Comparison of ENCODE assay signal across 22 cellular contexts in genomic region chr15:88036154-88036839, GRCh38.
DNase-seq lines count a peak whose midpoint lies in the region; ATAC-seq and TF ChIP-seq lines count a peak whose summit lies in the region.
"Had no signal": no experiment of that assay in that cellular context is flagged by ENCODE, and none has a peak within 500 bp of the region (broad histone marks: within the 10 kb centered on the region; RNA-seq: fewer than 3 reads in every experiment).

No MANE protein-coding gene starts in this region.

- no peak for ATAC-seq in activated CD8-positive, alpha-beta memory T cell treated with anti-CD3 and anti-CD28 coated beads, Interleukin-2, amount 10 ng/mL, durations not matched to agents 7 days and 5 days
- ATAC-seq: esophagus mucosa had no signal

- H3K4me1 ChIP-seq in H9 (ENCODE audit: insufficient read depth, low read length) (peaks cover 11% of the 10 kb centered on the region; the same call in 1 of the 2 replicates), NT2/D1 (ENCODE audit: insufficient read depth, insufficient read length) (peaks cover 5% of the 10 kb centered on the region), endodermal cell (ENCODE audit: control insufficient read depth, insufficient read depth, low read length) (no peaks in the 10 kb centered on the region), trophoblast cell (ENCODE audit: control insufficient read depth in 1 of 2, insufficient read depth in 2 of 2, low read length in 2 of 2) (no peaks in the 10 kb centered on the region)
- H3K4me1 ChIP-seq: stomach had no signal

- H2AFZ ChIP-seq in H9 (ENCODE audit: low read length) (no peak overlapping the region), trophoblast cell (ENCODE audit: insufficient read depth, low read length, poor library complexity) (no peak overlapping the region)

- CTCF ChIA-PET in activated CD8-positive, alpha-beta memory T cell treated with anti-CD3 and anti-CD28 coated beads, Interleukin-2, amount 10 ng/mL, durations not matched to agents 7 days and 5 days (lab: Charles Lee), result no interaction called here

- H4K8ac ChIP-seq in H9 (replicated peaks; ENCODE audit: insufficient read length, low read depth, low read length) (no peak overlapping the region), trophoblast cell (ENCODE audit: low read depth, low read length) (no peak overlapping the region)

- H3K14ac ChIP-seq in H9 (ENCODE audit: insufficient read depth, low read length) (no peak overlapping the region), trophoblast cell (ENCODE audit: low read length) (no peak overlapping the region)

- H3K9ac ChIP-seq in H9 (ENCODE audit: extremely low read depth, insufficient read length, low read length), result no peak overlapping the region
- no peak overlapping the region for H3K9ac ChIP-seq in NT2/D1 (ENCODE audit: insufficient read length, low read depth)
- H3K9ac ChIP-seq in endodermal cell (ENCODE audit: extremely low read depth, low read length, poor library complexity, severe bottlenecking), result no peak overlapping the region
- H3K9ac ChIP-seq in trophoblast cell (ENCODE audit: low read length), result no peak overlapping the region

- no peaks in the 10 kb centered on the region for H3K9me3 ChIP-seq in H9 (ENCODE audit: control insufficient read depth, low read depth, low read length)
- no peaks in the 10 kb centered on the region for H3K9me3 ChIP-seq in NT2/D1 (ENCODE audit: insufficient read depth, low read length)
- H3K9me3 ChIP-seq in endodermal cell (ENCODE audit: control insufficient read depth, low read length), result no peaks in the 10 kb centered on the region
- peaks cover 3% of the 10 kb centered on the region for H3K9me3 ChIP-seq in trophoblast cell (ENCODE audit: insufficient read depth, low read depth, low read length)
- H3K9me3 ChIP-seq: stomach had no signal

- H4K91ac ChIP-seq in H9 (ENCODE audit: insufficient read length, low read depth, low read length) (no peak overlapping the region), trophoblast cell (ENCODE audit: low read depth, low read length) (no peak overlapping the region)

- H3K27ac Mint-ChIP-seq in H9 (peak overlapping the region; percentile 29 to 93 (median 89)), endodermal cell (peak overlapping the region; percentile 28)
- H3K27ac Mint-ChIP-seq in activated CD8-positive, alpha-beta memory T cell treated with anti-CD3 and anti-CD28 coated beads, Interleukin-2, amount 10 ng/mL, durations not matched to agents 7 days and 5 days, result no peak overlapping the region
- H3K27ac Mint-ChIP-seq: activated B cell treated with CpG ODN at 0.5 μM for 24 hours had no signal

- H2BK20ac ChIP-seq in H9 (ENCODE audit: low read depth, low read length, poor library complexity, severe bottlenecking), result no peak overlapping the region

- no peak overlapping the region for H3K4me3 ChIP-seq in NT2/D1 (ENCODE audit: insufficient read length, low read depth)
- H3K4me3 ChIP-seq in endodermal cell (ENCODE audit: low read length), result no peak overlapping the region
- H3K4me3 ChIP-seq in trophoblast cell (ENCODE audit: low read depth, low read length), result no peak overlapping the region
- H3K4me3 ChIP-seq: cardiac muscle cell, stomach had no signal

- H2BK5ac ChIP-seq in H9 (ENCODE audit: insufficient read length, low read length), result no peak overlapping the region
- no peak overlapping the region for H2BK5ac ChIP-seq in trophoblast cell (ENCODE audit: low read depth, low read length, poor library complexity)

- H4K5ac ChIP-seq in H9 (ENCODE audit: insufficient read length, low read depth, low read length), result no peak overlapping the region

- H3K36me3 ChIP-seq in NT2/D1 (ENCODE audit: insufficient read depth, insufficient read length, low read length) (no peaks in the 10 kb centered on the region), endodermal cell (ENCODE audit: control insufficient read depth, insufficient read depth, low read length) (no peaks in the 10 kb centered on the region), trophoblast cell (ENCODE audit: control insufficient read depth in 1 of 2, insufficient read depth in 2 of 2, low read length in 2 of 2) (no peaks in the 10 kb centered on the region)
- H3K36me3 ChIP-seq: cardiac muscle cell, stomach had no signal

- no peak overlapping the region for H4K12ac ChIP-seq in trophoblast cell (ENCODE audit: low read depth, low read length)

- H3K4ac ChIP-seq in H9 (ENCODE audit: low read depth, low read length) (no peak overlapping the region), trophoblast cell (ENCODE audit: low read depth, low read length) (no peak overlapping the region)

- H2AK5ac ChIP-seq in H9 (ENCODE audit: insufficient read length, low read length) (no peak overlapping the region), trophoblast cell (ENCODE audit: low read length) (no peak overlapping the region)

- H3K18ac ChIP-seq in H9 (ENCODE audit: insufficient read length, low read depth, low read length), result no peak overlapping the region
- no peak overlapping the region for H3K18ac ChIP-seq in trophoblast cell (ENCODE audit: low read length)

- H2BK15ac ChIP-seq in H9 (ENCODE audit: low read depth, low read length), result no peak overlapping the region

- WGBS in H9 (ENCODE audit: extremely low coverage, insufficient read length, low lambda C conversion rate), result no CpG with 5 or more reads among the region's 9 CpGs
- WGBS in endodermal cell (ENCODE audit: insufficient coverage in 1 of 2, insufficient read length in 1 of 2), 2 experiments, result 47 to 75% methylated on average over 2 to 9 of the region's 9 CpGs
- WGBS in trophoblast cell (ENCODE audit: extremely low coverage, insufficient coverage, insufficient read length), result no CpG with 5 or more reads among the region's 9 CpGs

- H2BK120ac ChIP-seq in H9 (ENCODE audit: low read depth, low read length, poor library complexity, severe bottlenecking) (no peak overlapping the region), trophoblast cell (ENCODE audit: insufficient read depth, low read length, poor library complexity) (no peak overlapping the region)

- H3K27me3 ChIP-seq in H9 (ENCODE audit: insufficient read depth, low read length) (no peaks in the 10 kb centered on the region), NT2/D1 (ENCODE audit: insufficient read depth, insufficient read length) (no peaks in the 10 kb centered on the region), endodermal cell (ENCODE audit: control insufficient read depth, insufficient read depth, low read length, poor library complexity, severe bottlenecking) (peaks cover 12% of the 10 kb centered on the region), trophoblast cell (ENCODE audit: insufficient read depth, low read length) (no peaks in the 10 kb centered on the region)
- H3K27me3 ChIP-seq: cardiac muscle cell, dorsolateral prefrontal cortex had no signal

- H3K23ac ChIP-seq in H9 (ENCODE audit: insufficient read length, low read depth, low read length) (no peak overlapping the region), trophoblast cell (ENCODE audit: low read length) (no peak overlapping the region)

- H3K9me3 Mint-ChIP-seq in H9, result no peaks in the 10 kb centered on the region; a peak in 1 of 5 replicates
- H3K9me3 Mint-ChIP-seq in endodermal cell, result no peaks in the 10 kb centered on the region
- no peaks in the 10 kb centered on the region for H3K9me3 Mint-ChIP-seq in activated CD8-positive, alpha-beta memory T cell treated with anti-CD3 and anti-CD28 coated beads, Interleukin-2, amount 10 ng/mL, durations not matched to agents 7 days and 5 days (ENCODE audit: low read depth)
- H3K9me3 Mint-ChIP-seq: activated B cell treated with CpG ODN at 0.5 μM for 24 hours, neural crest cell had no signal

- H3K4me3 Mint-ChIP-seq in H9, result peak overlapping the region; percentile 19 to 32
- no peak overlapping the region for H3K4me3 Mint-ChIP-seq in endodermal cell
- H3K4me3 Mint-ChIP-seq in activated CD8-positive, alpha-beta memory T cell treated with anti-CD3 and anti-CD28 coated beads, Interleukin-2, amount 10 ng/mL, durations not matched to agents 7 days and 5 days, result no peak overlapping the region
- H3K4me3 Mint-ChIP-seq: activated B cell treated with CpG ODN at 0.5 μM for 24 hours, neural crest cell had no signal

- H3K27me3 Mint-ChIP-seq in H9 (ENCODE audit: low read depth) (peaks cover 11% of the 10 kb centered on the region), endodermal cell (ENCODE audit: insufficient read depth) (peaks cover 18% of the 10 kb centered on the region)
- peaks cover 10% of the 10 kb centered on the region for H3K27me3 Mint-ChIP-seq in activated CD8-positive, alpha-beta memory T cell treated with anti-CD3 and anti-CD28 coated beads, Interleukin-2, amount 10 ng/mL, durations not matched to agents 7 days and 5 days

- no peak overlapping the region for H3K56ac ChIP-seq in H9 (ENCODE audit: insufficient read length, low read depth, low read length)

- H3K79me1 ChIP-seq in H9 (ENCODE audit: insufficient read depth, low read depth, low read length, poor library complexity, severe bottlenecking), result no peaks in the 10 kb centered on the region
- H3K79me1 ChIP-seq in trophoblast cell (ENCODE audit: low read length), result no peaks in the 10 kb centered on the region

- H3K4me1 Mint-ChIP-seq in H9, result peaks cover 44 to 46% of the 10 kb centered on the region in 2 experiments
- H3K4me1 Mint-ChIP-seq in endodermal cell, result peaks cover 22% of the 10 kb centered on the region
- peaks cover 3% of the 10 kb centered on the region for H3K4me1 Mint-ChIP-seq in activated CD8-positive, alpha-beta memory T cell treated with anti-CD3 and anti-CD28 coated beads, Interleukin-2, amount 10 ng/mL, durations not matched to agents 7 days and 5 days
- H3K4me1 Mint-ChIP-seq: activated B cell treated with CpG ODN at 0.5 μM for 24 hours had no signal

- H4K20me1 ChIP-seq in H9 (ENCODE audit: control insufficient read depth, insufficient read depth, insufficient read length), result no peaks in the 10 kb centered on the region

- H3K23me2 ChIP-seq in H9 (ENCODE audit: insufficient read length, low read depth, low read length, poor library complexity, severe bottlenecking), result no peaks in the 10 kb centered on the region

- H3K79me2 ChIP-seq in H9 (ENCODE audit: insufficient read depth, low read length), result no peaks in the 10 kb centered on the region
- H3K79me2 ChIP-seq in trophoblast cell (ENCODE audit: control insufficient read depth, insufficient read depth, low read length, poor library complexity), result no peaks in the 10 kb centered on the region

- H3K4me2 ChIP-seq in H9 (ENCODE audit: insufficient read depth, insufficient read length, low read length) (peak overlapping the region; percentile 29), trophoblast cell (ENCODE audit: low read length) (no peak overlapping the region)

- peak overlapping the region; percentile 66 for H3K27ac ChIP-seq in H9 (ENCODE audit: insufficient read length, low read depth, low read length)
- H3K27ac ChIP-seq in endodermal cell (ENCODE audit: low read depth, low read length), result no peak overlapping the region
- H3K27ac ChIP-seq in trophoblast cell (ENCODE audit: low read depth, low read length), result no peak overlapping the region
- H3K27ac ChIP-seq: cardiac muscle cell, stomach had no signal

- H2BK12ac ChIP-seq in H9 (ENCODE audit: insufficient read length, low read depth, low read length), result no peak overlapping the region
- no peak overlapping the region for H2BK12ac ChIP-seq in trophoblast cell (ENCODE audit: low read length)

- no peak overlapping the region for H3T11ph ChIP-seq in H9 (ENCODE audit: low read length)

- no peak for TF ChIP-seq CTCF in H9 (conservative IDR thresholded peaks at IDR 0.05)
- TF ChIP-seq CTCF in endodermal cell (conservative IDR thresholded peaks at IDR 0.05), result no peak

- DNase-seq in H9 (peak; percentile 47), NT2/D1 (ENCODE audit: low read depth, low spot score) (peak; percentile 35), endodermal cell (peak; percentile 55), pons (ENCODE audit: low spot score) (peak; percentile 84), trophoblast cell (no peak)
- no peak for DNase-seq in effector CD4-positive, alpha-beta T cell
- no peak for DNase-seq in activated CD8-positive, alpha-beta memory T cell treated with anti-CD3 and anti-CD28 coated beads, Interleukin-2, amount 10 ng/mL, durations not matched to agents 7 days and 5 days
- DNase-seq: activated B cell treated with CpG ODN at 0.5 μM for 24 hours, Calu3, GF-D8, KG1, kidney, midbrain, NCI-H1417 treated with DMSO at 0.1 percent for 48 hours, NCI-H2171, NCI-H748 treated with DMSO at 0.1 percent for 48 hours, retina, stomach had no signal

- H3K36me3 Mint-ChIP-seq in H9 (ENCODE audit: insufficient read depth in 1 of 3, low read depth in 3 of 3) (peaks cover 0 to 5% (median 2%) of the 10 kb centered on the region in 3 experiments; a peak in 2 of 7 replicates), endodermal cell (ENCODE audit: low read depth) (no peaks in the 10 kb centered on the region)
- H3K36me3 Mint-ChIP-seq in activated CD8-positive, alpha-beta memory T cell treated with anti-CD3 and anti-CD28 coated beads, Interleukin-2, amount 10 ng/mL, durations not matched to agents 7 days and 5 days, result no peaks in the 10 kb centered on the region

Comparison
In these comparisons a context has a peak if more than half of its experiments do, and no peak if none do; other contexts are left out.
1. DNase-seq: peak in H9 (single experiment), NT2/D1 (single experiment), endodermal cell (single experiment) and pons (single experiment); none in trophoblast cell (0 of 2), effector CD4-positive, alpha-beta T cell (single experiment) and activated CD8-positive, alpha-beta memory T cell treated with anti-CD3 and anti-CD28 coated beads, Interleukin-2, amount 10 ng/mL, durations not matched to agents 7 days and 5 days (single experiment).
2. H3K4me3 Mint-ChIP-seq: peak in H9 (2 of 2); none in endodermal cell (single experiment) and activated CD8-positive, alpha-beta memory T cell treated with anti-CD3 and anti-CD28 coated beads, Interleukin-2, amount 10 ng/mL, durations not matched to agents 7 days and 5 days (single experiment).